In genomic region chr17:49703557-49704277, GRCh38 we compare ENCODE assay signal across 8 cellular contexts. TPM values are rescaled to one million over a fixed set of nuclear protein-coding genes. Genes with fewer than 3 reads are reported as not detected.
DNase-seq lines count a peak whose midpoint lies in the region; ATAC-seq and TF ChIP-seq lines count a peak whose summit lies in the region.

No MANE protein-coding gene starts in this region.

- H3K4me1 Mint-ChIP-seq in CD8-positive, alpha-beta memory T cell = peaks cover 30 to 43% (median 42%) of the 10 kb centered on the region in 3 donors

- POLR2A ChIA-PET in PC-9 (lab: Charles Lee; ENCODE audit: unreplicated experiment) = interaction anchor here (1.0 kb wide), 1 partner anchor 61 kb away, joined by 3 read pairs; no protein-coding TSS in a partner anchor
- POLR2A ChIA-PET in CD8-positive, alpha-beta memory T cell (lab: Charles Lee) = interaction anchor here (0.6 to 0.7 kb wide), 3 partner anchors 16 to 846 kb away, joined by 3 to 8 read pairs (median 5); partner anchors contain the start of gene FAM117A

- TF ChIP-seq CTCF in AG09319 (IDR thresholded peaks at IDR 0.05; ENCODE audit: low read depth, low read length) (peak; percentile 27), GM12873 (IDR thresholded peaks at IDR 0.05; ENCODE audit: insufficient read depth, low read depth, low read length, missing control alignments) (peak; percentile 64), PC-9 (conservative IDR thresholded peaks at IDR 0.05) (peak; percentile 68), esophagus squamous epithelium (IDR thresholded peaks at IDR 0.05) (peak in 5 of 6 experiments; percentile 48 to 68 (median 55)), sigmoid colon (IDR thresholded peaks at IDR 0.05) (peak in 3 of 4 experiments; percentile 32 to 50 (median 35))

- peak overlapping the region in 4 of 8 donors; percentile 36 to 66 (median 62) for H3K27ac Mint-ChIP-seq in CD8-positive, alpha-beta memory T cell

- H3K27me3 Mint-ChIP-seq in CD8-positive, alpha-beta memory T cell = peaks cover 0 to 2% of the 10 kb centered on the region in 2 donors

- H3K27ac ChIP-seq in PC-9 = no peak overlapping the region
- peak overlapping the region in 3 of 4 donors; percentile 14 to 54 (median 32) for H3K27ac ChIP-seq in esophagus squamous epithelium
- peak overlapping the region in 2 of 4 donors; percentile 23 to 43 for H3K27ac ChIP-seq in sigmoid colon
- no peak overlapping the region for H3K27ac ChIP-seq in CD8-positive, alpha-beta memory T cell (ENCODE audit: low read depth, low read length)

- peaks cover 19% of the 10 kb centered on the region for H3K79me2 ChIP-seq in PC-9 (ENCODE audit: low read depth)

- WGBS in esophagus squamous epithelium, 2 donors = 26 to 38% methylated on average over 3 to 4 of the region's 6 CpGs
- 44 to 62% methylated on average over 6 of the region's 6 CpGs for WGBS in sigmoid colon, 2 donors

- no TSS peak for BruUV-seq in PC-9 (replicated peaks; lab: Mats Ljungman, UMichigan)

- no peaks in the 10 kb centered on the region for H4K20me1 ChIP-seq in PC-9 (ENCODE audit: insufficient read depth)

- H3K36me3 Mint-ChIP-seq in CD8-positive, alpha-beta memory T cell = peaks cover 3 to 82% (median 16%) of the 10 kb centered on the region in 3 donors

- H3F3A ChIP-seq in PC-9 (ENCODE audit: insufficient read depth, low read depth) = peaks cover 33% of the 10 kb centered on the region; the same call in 1 of the 2 replicates

- TF ChIP-seq POLR2A in esophagus squamous epithelium (IDR thresholded peaks at IDR 0.05) = no peak
- TF ChIP-seq POLR2A in sigmoid colon (IDR thresholded peaks at IDR 0.05) = no peak

- H3K4me3 Mint-ChIP-seq in CD8-positive, alpha-beta memory T cell = peak overlapping the region in 1 of 7 donors; percentile 21

- H3K9me3 Mint-ChIP-seq in CD8-positive, alpha-beta memory T cell = no peaks in the 10 kb centered on the region

- ATAC-seq in GM18870 (IDR thresholded peaks at IDR 0.05; ENCODE audit: unreplicated experiment) = no peak

- H3K9me2 ChIP-seq in PC-9 (ENCODE audit: insufficient read depth) = no peaks in the 10 kb centered on the region

- H2AFZ ChIP-seq in PC-9 = no peak overlapping the region

- TF ChIP-seq EP300 in sigmoid colon (IDR thresholded peaks at IDR 0.05) = no peak

- DNase-seq in AG09319 (ENCODE audit: extremely low read depth, low read depth) (no peak), PC-9 (peak; percentile 16 to 46), esophagus squamous epithelium (lab: John Stamatoyannopoulos, UW) (no peak), sigmoid colon (no peak), LoVo (ENCODE audit: low spot score) (no peak)
- no peak for DNase-seq in CD8-positive, alpha-beta memory T cell

- peaks cover 12% of the 10 kb centered on the region for H3K4me1 ChIP-seq in PC-9 (replicated peaks; ENCODE audit: insufficient read depth)
- peaks cover 11 to 57% (median 22%) of the 10 kb centered on the region in 3 donors for H3K4me1 ChIP-seq in esophagus squamous epithelium
- peaks cover 0 to 19% (median 18%) of the 10 kb centered on the region in 4 donors for H3K4me1 ChIP-seq in sigmoid colon
- peaks cover 22% of the 10 kb centered on the region for H3K4me1 ChIP-seq in CD8-positive, alpha-beta memory T cell (ENCODE audit: insufficient read depth, low read length)

- H3K9me3 ChIP-seq in PC-9 (ENCODE audit: insufficient read depth, low read depth) = no peaks in the 10 kb centered on the region
- H3K9me3 ChIP-seq in esophagus squamous epithelium = no peaks in the 10 kb centered on the region
- H3K9me3 ChIP-seq in sigmoid colon = no peaks in the 10 kb centered on the region
- no peaks in the 10 kb centered on the region for H3K9me3 ChIP-seq in CD8-positive, alpha-beta memory T cell (ENCODE audit: low read length)

- H3K4me3 ChIP-seq in PC-9 (no peak overlapping the region), esophagus squamous epithelium (no peak overlapping the region), sigmoid colon (no peak overlapping the region)
- no peak overlapping the region for H3K4me3 ChIP-seq in CD8-positive, alpha-beta memory T cell (ENCODE audit: low read length)

- no peak overlapping the region for H3K4me2 ChIP-seq in PC-9

- H3K27me3 ChIP-seq in PC-9 (ENCODE audit: insufficient read depth, low read depth) (no peaks in the 10 kb centered on the region), esophagus squamous epithelium (no peaks in the 10 kb centered on the region), sigmoid colon (no peaks in the 10 kb centered on the region)
- H3K27me3 ChIP-seq in CD8-positive, alpha-beta memory T cell (ENCODE audit: insufficient read depth, low read length, poor library complexity, severe bottlenecking) = no peaks in the 10 kb centered on the region

- peaks cover 25% of the 10 kb centered on the region for H3K36me3 ChIP-seq in PC-9 (ENCODE audit: low read depth)
- H3K36me3 ChIP-seq in esophagus squamous epithelium = peaks cover 32 to 62% (median 39%) of the 10 kb centered on the region in 3 donors
- H3K36me3 ChIP-seq in sigmoid colon = peaks cover 36 to 62% (median 48%) of the 10 kb centered on the region in 4 donors
- H3K36me3 ChIP-seq in CD8-positive, alpha-beta memory T cell (ENCODE audit: insufficient read depth, low read length) = peaks cover 41% of the 10 kb centered on the region

- CTCF ChIA-PET in PC-9 (lab: Charles Lee) = no interaction called here
- CTCF ChIA-PET in CD8-positive, alpha-beta memory T cell (lab: Charles Lee) = interaction anchor here (0.9 to 5.6 kb wide), 5 partner anchors 8 to 148 kb away, joined by 3 to 38 read pairs (median 6); partner anchors contain the start of gene NXPH3

- intact Hi-C loops in PC-9 (cut with micrococcal nuclease; ENCODE audit: unreplicated experiment) (no loop called here), esophagus squamous epithelium (cut with DNase I) (loop anchor here (5.0 kb wide), 1 partner anchor 294 kb away; the partner anchor contains the start of gene DLX3), sigmoid colon (cut with DNase I) (no loop called here)

RNA-seq across cellular contexts. Expression of gene SLC35B1, which starts 4.0 kb away (rescaled TPM):
- total RNA-seq in PC-9 (2021) (43.5 and 44.7 TPM in 2 replicates), esophagus squamous epithelium (10 to 100 TPM; 32.4 to 68.5 (median 36.2) TPM), sigmoid colon (10 to 100 TPM; 13.0 to 34.9 (median 20.0) TPM)
- 10 to 100 TPM; 24.0 to 59.7 (median 26.6) TPM for polyA plus RNA-seq in sigmoid colon
- 10 to 100 TPM; 82.8 to 88.9 TPM for total RNA-seq in CD8-positive, alpha-beta memory T cell
- polyA plus RNA-seq in CD8-positive, alpha-beta memory T cell = 34.6 TPM

RNA-seq across cellular contexts. Expression of gene SPOP, which starts 25.8 kb away (rescaled TPM):
- total RNA-seq in PC-9 (2021) = 41.7 and 47.3 TPM in 2 replicates
- 10 to 100 TPM; 18.1 to 67.5 (median 36.5) TPM for total RNA-seq in esophagus squamous epithelium
- total RNA-seq in sigmoid colon = 100 to 1,000 TPM; 226 to 332 (median 280) TPM
- 10 to 100 TPM; 33.0 to 38.9 (median 35.6) TPM for polyA plus RNA-seq in sigmoid colon
- 10 to 100 TPM; 74.8 to 75.1 TPM for total RNA-seq in CD8-positive, alpha-beta memory T cell
- polyA plus RNA-seq in CD8-positive, alpha-beta memory T cell = 101 TPM

Comparison
In these comparisons a context has a peak if more than half of its experiments do, and no peak if none do; other contexts are left out.
1. DNase-seq: peak in PC-9 (2 of 2); none in AG09319 (single experiment), esophagus squamous epithelium (single experiment), sigmoid colon (single experiment), LoVo (single experiment) and CD8-positive, alpha-beta memory T cell (0 of 5).
2. H3K27ac ChIP-seq: peak in esophagus squamous epithelium (3 of 4); none in PC-9 (single experiment) and CD8-positive, alpha-beta memory T cell (single experiment).
3. Peak in every context shown above with its lines, with median percentiles within 50 percentile points of each other: CTCF ChIP-seq.